ENCODE assay signal across 34 cellular contexts in the genomic region with DNA sequence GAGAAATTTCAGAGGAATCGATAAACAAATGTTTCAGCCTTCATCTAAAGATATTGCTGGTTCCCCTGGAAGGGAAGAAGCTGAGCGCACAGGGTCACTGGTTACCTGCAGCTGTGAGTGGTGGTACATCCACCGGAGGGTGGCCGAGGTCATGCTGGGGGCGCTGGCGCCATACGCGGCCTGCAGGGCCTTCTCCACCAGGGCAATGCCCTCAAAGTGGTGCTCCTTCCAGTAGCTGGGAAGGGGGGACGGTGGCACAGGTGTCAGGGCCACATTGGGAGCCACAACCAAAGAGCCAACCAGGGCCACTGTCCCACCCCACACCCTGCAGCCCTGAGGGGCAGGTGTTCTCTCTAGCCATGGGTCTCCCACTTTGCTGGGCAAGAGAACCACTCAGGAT. TPM values are rescaled to one million over a fixed set of nuclear protein-coding genes. Genes with fewer than 3 reads are reported as not detected.
DNase-seq lines count a peak whose midpoint lies in the region; FAIRE-seq and TF ChIP-seq lines count a peak whose summit lies in the region.
"Had no signal": no experiment of that assay in that cellular context is flagged by ENCODE, and none has a peak within 500 bp of the region (broad histone marks: within the 10 kb centered on the region; RNA-seq: fewer than 3 reads in every experiment).

No MANE protein-coding gene starts in this region.

- H3K9me3 ChIP-seq in sigmoid colon (no peaks in the 10 kb centered on the region), stomach (no peaks in the 10 kb centered on the region), colonic mucosa (no peaks in the 10 kb centered on the region)
- H3K9me3 ChIP-seq: A549; BE2C; BLaER1; BLaER1 treated with 17β-estradiol and CSF1 and Interleukin-3, amounts not matched to agents 10 nM and 100 nM; Caco-2 had no signal

- 96 to 98% methylated on average over 9 of the region's 9 CpGs for WGBS in sigmoid colon, 2 donors
- WGBS in stomach, 5 donors = 91 to 97% (median 97%) methylated on average over 8 to 9 of the region's 9 CpGs

- TF ChIP-seq POLR2A in sigmoid colon (IDR thresholded peaks at IDR 0.05) (no peak), stomach (IDR thresholded peaks at IDR 0.05) (no peak)

- no peak overlapping the region for H3K4me3 ChIP-seq in sigmoid colon
- H3K4me3 ChIP-seq in stomach = no peak overlapping the region
- H3K4me3 ChIP-seq in colonic mucosa = no peak overlapping the region
- H3K4me3 ChIP-seq: A549; BLaER1; BLaER1 treated with 17β-estradiol and CSF1 and Interleukin-3, amounts not matched to agents 10 nM and 100 nM had no signal

- H3K4me1 ChIP-seq in sigmoid colon = peaks cover 0 to 7% (median 2%) of the 10 kb centered on the region in 4 donors
- peaks cover 0 to 22% (median 7%) of the 10 kb centered on the region in 4 donors for H3K4me1 ChIP-seq in stomach
- H3K4me1 ChIP-seq in colonic mucosa = no peaks in the 10 kb centered on the region
- H3K4me1 ChIP-seq: A549, BE2C, Caco-2 had no signal

- H3K27me3 ChIP-seq in sigmoid colon = no peaks in the 10 kb centered on the region
- no peaks in the 10 kb centered on the region for H3K27me3 ChIP-seq in stomach
- no peaks in the 10 kb centered on the region for H3K27me3 ChIP-seq in colonic mucosa
- H3K27me3 ChIP-seq: BE2C had no signal

- TF ChIP-seq CTCF in sigmoid colon (IDR thresholded peaks at IDR 0.05) (no peak), stomach (IDR thresholded peaks at IDR 0.05) (no peak), colonic mucosa (IDR thresholded peaks at IDR 0.05) (no peak)

- H3K36me3 ChIP-seq in sigmoid colon (no peaks in the 10 kb centered on the region), stomach (peaks cover 28 to 50% (median 44%) of the 10 kb centered on the region in 4 donors), colonic mucosa (no peaks in the 10 kb centered on the region)
- H3K36me3 ChIP-seq: BE2C had no signal

- TF ChIP-seq EP300 in sigmoid colon (IDR thresholded peaks at IDR 0.05) (no peak), stomach (IDR thresholded peaks at IDR 0.05) (no peak)

- DNase-seq in activated effector memory CD4-positive, alpha-beta T cell treated with anti-CD3 and anti-CD28 coated beads, Interleukin-2, amount 50 U/mL, for 16 hours = peak; percentile 60
- no peak for DNase-seq in activated effector memory CD4-positive, alpha-beta T cell treated with Interleukin-2 at 50 U/mL for 16 hours
- DNase-seq in sigmoid colon (peak; percentile 33), stomach (no peak), RCC 7860 (ENCODE audit: low spot score) (no peak), colonic mucosa (no peak)
- DNase-seq: 8988T; ACHN; AML-193; BE2C; C1 segment of cervical spinal cord; Caco-2; Calu3; CD4-positive, alpha-beta memory T cell; CD4-positive, alpha-beta T cell; CD4-positive, CD25-positive, alpha-beta regulatory T cell; CD8-positive, alpha-beta memory T cell; CD8-positive, alpha-beta T cell; COR-L47; DMS 273 treated with DMSO at 0.1 percent for 48 hours; DMS153; DMS53; DMS79; DMS79 treated with DMSO at 0.1 percent for 48 hours; DND-41; EL had no signal

- FAIRE-seq in RCC 7860 (lab: Jason Lieb, UNC) = no peak
- FAIRE-seq: A204.1, A549, D721Med had no signal

- no peak overlapping the region for H3K9ac ChIP-seq in colonic mucosa (ENCODE audit: low read depth in 2 of 2, low read length in 2 of 2)
- H3K9ac ChIP-seq: BLaER1; BLaER1 treated with 17β-estradiol and CSF1 and Interleukin-3, amounts not matched to agents 10 nM and 100 nM had no signal

- H3K27ac ChIP-seq in sigmoid colon = no peak overlapping the region
- H3K27ac ChIP-seq in stomach = peak overlapping the region; percentile 26 to 84 (median 52)
- no peak overlapping the region for H3K27ac ChIP-seq in colonic mucosa
- H3K27ac ChIP-seq: 22Rv1; A549; BLaER1; BLaER1 treated with 17β-estradiol and CSF1 and Interleukin-3, amounts not matched to agents 10 nM and 100 nM; C4-2B had no signal

- intact Hi-C loops in sigmoid colon (cut with DNase I) (no loop called here), stomach (cut with DNase I; ENCODE audit: low total_unique reads) (no loop called here), colonic mucosa (cut with DNase I) (no loop called here)

RNA-seq across cellular contexts. Expression of gene AKR7A3, which starts 4.7 kb away (rescaled TPM):
- total RNA-seq in sigmoid colon = 1 to 10 TPM in 3 of 4 donors, under 1 TPM in 1; 0.71 to 1.9 (median 1.5) TPM
- polyA plus RNA-seq in sigmoid colon = 100 to 1,000 TPM in 1 of 3 donors, 10 to 100 TPM in 2; 72.1 to 110 (median 78.3) TPM
- 100 to 1,000 TPM in 2 of 5 donors, 10 to 100 TPM in 3; 24.0 to 269 (median 86.9) TPM for total RNA-seq in stomach
- polyA plus RNA-seq in stomach = 100 to 1,000 TPM; 142 to 510 (median 148) TPM
- total RNA-seq in colonic mucosa = 100 to 1,000 TPM in 1 of 2 donors, 10 to 100 TPM in 1; 97.0 to 119 TPM
- total RNA-seq: A172 had no signal
- polyA plus RNA-seq: CD4-positive, alpha-beta memory T cell; CD8-positive, alpha-beta memory T cell had no signal

RNA-seq across cellular contexts. Expression of gene AKR7A2, which starts 28.1 kb away (rescaled TPM):
- total RNA-seq in sigmoid colon = 100 to 1,000 TPM in 1 of 4 donors, 10 to 100 TPM in 3; 55.8 to 110 (median 77.2) TPM
- polyA plus RNA-seq in sigmoid colon = 10 to 100 TPM; 64.2 to 99.6 (median 84.1) TPM
- 100 to 1,000 TPM in 1 of 5 donors, 10 to 100 TPM in 3, not detected in 1; 18.7 to 108 (median 45.8) TPM for total RNA-seq in stomach
- polyA plus RNA-seq in stomach = 10 to 100 TPM; 33.4 to 71.2 (median 48.6) TPM
- 100 to 1,000 TPM; 112 to 129 TPM for total RNA-seq in colonic mucosa

RNA-seq across cellular contexts. Expression of gene SLC66A1, which starts 28.2 kb away (rescaled TPM):
- total RNA-seq in sigmoid colon (10 to 100 TPM in 1 of 4 donors, 1 to 10 TPM in 3; 7.5 to 15.2 (median 8.8) TPM), stomach (10 to 100 TPM in 2 of 5 donors, 1 to 10 TPM in 3; 1.8 to 14.5 (median 9.1) TPM), colonic mucosa (10 to 100 TPM; 10.6 to 13.1 TPM)
- polyA plus RNA-seq in sigmoid colon (10 to 100 TPM in 1 of 3 donors, 1 to 10 TPM in 2; 5.1 to 16.0 (median 7.2) TPM), stomach (10 to 100 TPM; 10.1 to 11.9 (median 11.1) TPM)

RNA-seq across cellular contexts. Expression of gene MRTO4, which starts 32.3 kb away (rescaled TPM):
- 10 to 100 TPM; 10.8 to 21.3 (median 15.3) TPM for total RNA-seq in sigmoid colon
- 10 to 100 TPM; 10.8 to 44.1 (median 13.2) TPM for polyA plus RNA-seq in sigmoid colon
- 10 to 100 TPM in 2 of 5 donors, 1 to 10 TPM in 3; 1.8 to 22.0 (median 8.1) TPM for total RNA-seq in stomach
- 10 to 100 TPM; 31.3 to 46.7 (median 31.6) TPM for polyA plus RNA-seq in stomach
- total RNA-seq in colonic mucosa = 10 to 100 TPM; 12.7 to 46.0 TPM

RNA-seq across cellular contexts. Expression of gene EMC1, which starts 32.6 kb away (rescaled TPM):
- total RNA-seq in sigmoid colon (10 to 100 TPM; 19.6 to 46.5 (median 31.3) TPM), stomach (10 to 100 TPM; 27.7 to 94.1 (median 53.5) TPM), colonic mucosa (10 to 100 TPM; 35.3 to 51.1 TPM)
- polyA plus RNA-seq in sigmoid colon (10 to 100 TPM in 1 of 3 donors, 1 to 10 TPM in 2; 1.2 to 16.5 (median 3.2) TPM), stomach (1 to 10 TPM; 4.5 to 6.7 (median 6.6) TPM)

Comparison
In these comparisons a context has a peak if more than half of its experiments do, and no peak if none do; other contexts are left out.
1. DNase-seq: peak in activated effector memory CD4-positive, alpha-beta T cell treated with anti-CD3 and anti-CD28 coated beads, Interleukin-2, amount 50 U/mL, for 16 hours (single experiment) and sigmoid colon (single experiment); none in activated effector memory CD4-positive, alpha-beta T cell treated with Interleukin-2 at 50 U/mL for 16 hours (single experiment), stomach (single experiment), RCC 7860 (single experiment) and colonic mucosa (single experiment).
2. H3K27ac ChIP-seq: peak in stomach (5 of 5); none in sigmoid colon (0 of 4) and colonic mucosa (single experiment).
3. RNA of gene AKR7A3, which starts 4.7 kb away (total RNA-seq): 97.0 to 119 TPM in colonic mucosa and 24.0 to 269 TPM in stomach; 0.71 to 1.9 TPM in sigmoid colon; every median in the first group is over 4 times any median in the second.